30 cellular contexts compared by ENCODE assay signal in genomic region chr17:68662037-68662432, GRCh38.
"Had no signal": no experiment of that assay in that cellular context is flagged by ENCODE, and none has a peak within 500 bp of the region (broad histone marks: within the 10 kb centered on the region; RNA-seq: fewer than 3 reads in every experiment).

No MANE protein-coding gene starts in this region.

- FAIRE-seq: astrocyte had no signal

- H3K9me3 ChIP-seq: Peyer's patch, SJCRH30, SK-N-SH had no signal

- H3K27ac ChIP-seq: Peyer's patch, RWPE1, SJCRH30, VCaP had no signal

- H3K9me3 Mint-ChIP-seq: activated CD4-positive, alpha-beta memory T cell treated with anti-CD3 and anti-CD28 coated beads, Interleukin-2, amount 10 ng/mL, durations not matched to agents 7 days and 5 days; activated T-cell treated with anti-CD3 and anti-CD28 coated beads, Interleukin-2, amount 50 U/mL, for 72 hours; activated T-helper 2 cell treated with anti-CD3 and anti-CD28 coated beads, Interferon-gamma antibody, Interleukin-2, Interleukin-4, amounts not matched to agents 10 μg/mL and 5 μg/mL and 100 μg/mL, durations not matched to agents 14 hours and 24 hours and 36 hours; central memory CD8-positive, alpha-beta T cell had no signal

- H3K27me3 ChIP-seq: Peyer's patch, SJCRH30 had no signal

- H3K36me3 ChIP-seq: Peyer's patch, SJCRH30 had no signal

- H3K4me2 ChIP-seq: SK-N-SH had no signal

- H3K27ac Mint-ChIP-seq: activated CD4-positive, alpha-beta memory T cell treated with anti-CD3 and anti-CD28 coated beads, Interleukin-2, amount 10 ng/mL, durations not matched to agents 7 days and 5 days; activated CD4-positive, alpha-beta T cell treated with anti-CD3 and anti-CD28 coated beads for 36 hours; activated T-cell treated with anti-CD3 and anti-CD28 coated beads, Interleukin-2, amount 50 U/mL, for 72 hours; activated T-helper 2 cell treated with anti-CD3 and anti-CD28 coated beads, Interferon-gamma antibody, Interleukin-2, Interleukin-4, amounts not matched to agents 10 μg/mL and 5 μg/mL and 100 μg/mL, durations not matched to agents 14 hours and 24 hours and 36 hours had no signal

- H3K4me1 Mint-ChIP-seq: activated CD4-positive, alpha-beta memory T cell treated with anti-CD3 and anti-CD28 coated beads, Interleukin-2, amount 10 ng/mL, durations not matched to agents 7 days and 5 days; activated CD4-positive, alpha-beta T cell treated with anti-CD3 and anti-CD28 coated beads for 36 hours; central memory CD8-positive, alpha-beta T cell had no signal

- DNase-seq: activated CD4-positive, alpha-beta memory T cell treated with anti-CD3 and anti-CD28 coated beads, Interleukin-2, amount 10 ng/mL, durations not matched to agents 7 days and 5 days; activated CD4-positive, alpha-beta T cell treated with anti-CD3 and anti-CD28 coated beads for 36 hours; activated CD4-positive, alpha-beta T cell treated with anti-CD3 and anti-CD28 coated beads, Interleukin-2, amount 50 U/mL, for 1 hour; activated gamma-delta T cell treated with Interleukin-2 at 50 U/mL for 16 hours; activated naive CD4-positive, alpha-beta T cell treated with anti-CD3 and anti-CD28 coated beads, Interleukin-2, amount 50 U/mL, for 16 hours; activated T-cell treated with anti-CD3 and anti-CD28 coated beads for 4 hours; activated T-cell treated with anti-CD3 and anti-CD28 coated beads, Interleukin-2, amount 50 U/mL, for 72 hours; amygdala; Karpas-422; MM.1S; NCI-H1105; NCI-H1436; NCI-H1694 treated with DMSO at 0.1 percent for 48 hours; NCI-H2029 treated with DMSO at 0.1 percent for 48 hours; NCI-H345; NCI-H510A; NCI-H526 treated with DMSO at 0.1 percent for 48 hours; NCI-H82; OCI-M1; Peyer's patch; Right ventricle myocardium superior; SJCRH30; SK-N-SH; T-helper 1 cell had no signal

- H3K9ac ChIP-seq: SK-N-SH had no signal

- H3K9me2 ChIP-seq: SK-N-SH had no signal

- ATAC-seq: activated CD4-positive, alpha-beta T cell treated with anti-CD3 and anti-CD28 coated beads for 36 hours; activated T-cell treated with anti-CD3 and anti-CD28 coated beads, Interleukin-2, amount 50 U/mL, for 72 hours had no signal

- H3K36me3 Mint-ChIP-seq: brain had no signal

- H3K4me3 Mint-ChIP-seq: activated CD4-positive, alpha-beta memory T cell treated with anti-CD3 and anti-CD28 coated beads, Interleukin-2, amount 10 ng/mL, durations not matched to agents 7 days and 5 days; activated CD4-positive, alpha-beta T cell treated with anti-CD3 and anti-CD28 coated beads for 36 hours; activated T-cell treated with anti-CD3 and anti-CD28 coated beads, Interleukin-2, amount 50 U/mL, for 72 hours; brain; central memory CD8-positive, alpha-beta T cell had no signal

- H3K4me1 ChIP-seq: Peyer's patch had no signal

- H3K4me3 ChIP-seq: Peyer's patch, SJCRH30 had no signal
